8 cellular contexts compared by ENCODE assay signal in genomic region chr1:200040516-200041138, GRCh38. TPM values are rescaled to one million over a fixed set of nuclear protein-coding genes. Genes with fewer than 3 reads are reported as not detected.
DNase-seq lines count a peak whose midpoint lies in the region; ATAC-seq, FAIRE-seq and TF ChIP-seq lines count a peak whose summit lies in the region.
"Had no signal": no experiment of that assay in that cellular context is flagged by ENCODE, and none has a peak within 500 bp of the region (broad histone marks: within the 10 kb centered on the region; RNA-seq: fewer than 3 reads in every experiment).

No MANE protein-coding gene starts in this region.

- H3K36me3 ChIP-seq in HUES48 (ENCODE audit: control insufficient read depth, insufficient read depth, low read length): no peaks in the 10 kb centered on the region
- no peaks in the 10 kb centered on the region for H3K36me3 ChIP-seq in astrocyte (ENCODE audit: insufficient read depth, low read length)
- H3K36me3 ChIP-seq in left lung: no peaks in the 10 kb centered on the region

- H3K27ac Mint-ChIP-seq in astrocyte (ENCODE audit: unreplicated experiment): no peak overlapping the region
- no peak overlapping the region for H3K27ac Mint-ChIP-seq in stimulated activated naive CD8-positive, alpha-beta T cell treated with anti-CD3 and anti-CD28 coated beads, Interleukin-15, amount 100 ng/mL, for 72 hours

- H3K27me3 ChIP-seq in HUES48 (ENCODE audit: control insufficient read depth, insufficient read depth, low read length) (peaks cover 92% of the 10 kb centered on the region), astrocyte (ENCODE audit: insufficient read depth, low read length) (peaks cover 97% of the 10 kb centered on the region), left lung (peaks cover 99 to 100% of the 10 kb centered on the region in 2 donors)

- no peak overlapping the region for H3K9ac ChIP-seq in HUES48 (ENCODE audit: low read depth, low read length)
- H3K9ac ChIP-seq in astrocyte (ENCODE audit: low read length): no peak overlapping the region

- no peaks in the 10 kb centered on the region for H3K79me2 ChIP-seq in astrocyte (ENCODE audit: insufficient read depth, low read length)

- intact Hi-C loops in left lung (cut with DNase I): no loop called here

- H3K4me1 ChIP-seq in HUES48 (ENCODE audit: control insufficient read depth, insufficient read depth, low read length) (peaks cover 65% of the 10 kb centered on the region), astrocyte (ENCODE audit: insufficient read depth, low read length) (peaks cover 8% of the 10 kb centered on the region), left lung (peaks cover 13 to 41% of the 10 kb centered on the region in 2 donors)

- H3K9me3 ChIP-seq in HUES48 (ENCODE audit: control insufficient read depth, insufficient read depth, low read length) (no peaks in the 10 kb centered on the region), astrocyte (ENCODE audit: insufficient read depth, low read depth, low read length) (no peaks in the 10 kb centered on the region), left lung (no peaks in the 10 kb centered on the region)

- peaks cover 47% of the 10 kb centered on the region for H3K27me3 Mint-ChIP-seq in astrocyte (ENCODE audit: low read depth, unreplicated experiment)
- H3K27me3 Mint-ChIP-seq in stimulated activated naive CD8-positive, alpha-beta T cell treated with anti-CD3 and anti-CD28 coated beads, Interleukin-15, amount 100 ng/mL, for 72 hours: peaks cover 9% of the 10 kb centered on the region

- no peak for TF ChIP-seq CTCF in astrocyte (IDR thresholded peaks at IDR 0.05; ENCODE audit: insufficient read depth, low read depth, low read length)
- TF ChIP-seq CTCF in left lung (IDR thresholded peaks at IDR 0.05): no peak

- peaks cover 9% of the 10 kb centered on the region for H4K20me1 ChIP-seq in astrocyte (ENCODE audit: insufficient read depth, low read length)

- H3K27ac ChIP-seq in HUES48 (ENCODE audit: low read depth, low read length) (no peak overlapping the region), astrocyte (ENCODE audit: low read depth, low read length) (no peak overlapping the region), left lung (peak overlapping the region; percentile 51 to 57)

- H2AFZ ChIP-seq in astrocyte (ENCODE audit: low read depth, low read length): no peak overlapping the region

- H3K9me3 Mint-ChIP-seq in astrocyte (ENCODE audit: unreplicated experiment): peaks cover 2% of the 10 kb centered on the region
- no peaks in the 10 kb centered on the region for H3K9me3 Mint-ChIP-seq in stimulated activated naive CD8-positive, alpha-beta T cell treated with anti-CD3 and anti-CD28 coated beads, Interleukin-15, amount 100 ng/mL, for 72 hours

- DNase-seq in astrocyte (ENCODE audit: low read depth) (no peak), left lung (no peak), NCI-H446 treated with DMSO at 0.1 percent for 48 hours (lab: John Stamatoyannopoulos, UW) (no peak), H54 (ENCODE audit: insufficient read length, low spot score) (no peak)
- DNase-seq in stimulated activated naive CD8-positive, alpha-beta T cell treated with anti-CD3 and anti-CD28 coated beads, Interleukin-15, amount 100 ng/mL, for 72 hours: peak in 1 of 2 donors; percentile 13
- DNase-seq in activated CD4-positive, alpha-beta T cell treated with anti-CD3 and anti-CD28 coated beads for 48 hours: no peak
- DNase-seq: activated gamma-delta T cell treated with Interleukin-2 at 50 U/mL for 16 hours had no signal

- peaks cover 3% of the 10 kb centered on the region for H3K4me1 Mint-ChIP-seq in astrocyte (ENCODE audit: low read depth, unreplicated experiment)
- H3K4me1 Mint-ChIP-seq in stimulated activated naive CD8-positive, alpha-beta T cell treated with anti-CD3 and anti-CD28 coated beads, Interleukin-15, amount 100 ng/mL, for 72 hours: peaks cover 54% of the 10 kb centered on the region

- H3K4me3 Mint-ChIP-seq in astrocyte (ENCODE audit: unreplicated experiment): peak overlapping the region; percentile 31
- peak overlapping the region; percentile 13 to 57 for H3K4me3 Mint-ChIP-seq in stimulated activated naive CD8-positive, alpha-beta T cell treated with anti-CD3 and anti-CD28 coated beads, Interleukin-15, amount 100 ng/mL, for 72 hours

- FAIRE-seq in astrocyte (lab: Jason Lieb, UNC) (no peak), H54 (lab: Jason Lieb, UNC) (no peak)

- no peaks in the 10 kb centered on the region for H3K36me3 Mint-ChIP-seq in astrocyte (ENCODE audit: low read depth, unreplicated experiment)

- peak overlapping the region; percentile 89 for H3K4me3 ChIP-seq in HUES48 (ENCODE audit: low read depth, low read length)
- no peak overlapping the region for H3K4me3 ChIP-seq in astrocyte (ENCODE audit: insufficient read depth, low read depth, low read length)
- H3K4me3 ChIP-seq in left lung: peak overlapping the region in 1 of 2 donors; percentile 50

- TF ChIP-seq POLR2A in H54 (IDR thresholded peaks at IDR 0.05; ENCODE audit: low read depth, low read length): no peak

- H3K4me2 ChIP-seq in astrocyte (ENCODE audit: low read length): peak overlapping the region; percentile 85

- peak; percentile 24 for ATAC-seq in left lung
- peak; percentile 42 for ATAC-seq in stimulated activated naive CD8-positive, alpha-beta T cell treated with anti-CD3 and anti-CD28 coated beads, Interleukin-15, amount 100 ng/mL, for 72 hours

RNA-seq across cellular contexts. Expression of gene NR5A2, which starts 13.1 kb away (rescaled TPM):
- total RNA-seq in astrocyte: 0.12 and 0.39 TPM in 2 replicates
- 1 to 10 TPM; 2.8 to 3.1 TPM for total RNA-seq in left lung

Comparison
In these comparisons a context has a peak if more than half of its experiments do, and no peak if none do; other contexts are left out.
1. H3K27ac ChIP-seq: peak in left lung (2 of 2); none in HUES48 (single experiment) and astrocyte (single experiment).